1 cellular context compared by ENCODE assay signal in genomic region chr1:152167835-152168534, GRCh38.
TF ChIP-seq lines count a peak whose summit lies in the region.

No MANE protein-coding gene starts in this region.

TF ChIP-seq in K562, 482 proteins besides CTCF, POLR2A, EP300 and RAD21:
- TF ChIP-seq MAFF (IDR thresholded peaks at IDR 0.05; ENCODE audit: low read length), result peak; percentile 79
- 0 out of 2 replicates have a peak, but pooled peaks have one; percentile 14 for TF ChIP-seq ATF3 (IDR thresholded peaks at IDR 0.05)
- TF ChIP-seq ATF3 (CRISPR knock-in tag; conservative IDR thresholded peaks at IDR 0.05), result no peak
- peak; percentile 89 for TF ChIP-seq NFE2 (IDR thresholded peaks at IDR 0.05; ENCODE audit: low read depth)
- TF ChIP-seq MAFG (tag; conservative IDR thresholded peaks at IDR 0.05), result peak; percentile 98
- peak; percentile 42; the same call in 1 of the 2 replicates for TF ChIP-seq MAFK (IDR thresholded peaks at IDR 0.05; ENCODE audit: low read length)
- no peak for TF ChIP-seq CEBPG (CRISPR knock-in tag; IDR thresholded peaks at IDR 0.05)
- TF ChIP-seq CEBPG (tag; conservative IDR thresholded peaks at IDR 0.05 in 1 of 2, IDR thresholded peaks at IDR 0.05 in 1 of 2), result peak in 1 of 2 experiments; percentile 51; a peak in 1 of 4 replicates
- TF ChIP-seq CEBPB (tag; IDR thresholded peaks at IDR 0.05), result peak; percentile 39
- peak; percentile 49 for TF ChIP-seq NFE2L1 (tag; IDR thresholded peaks at IDR 0.05; ENCODE audit: borderline replicate concordance, low read depth)
- TF ChIP-seq KLF1 (tag; IDR thresholded peaks at IDR 0.05), result no peak
- peak; percentile 20; the same call in 1 of the 2 replicates for TF ChIP-seq MGA (IDR thresholded peaks at IDR 0.05)
- peak; percentile 85 for TF ChIP-seq SOX6 (IDR thresholded peaks at IDR 0.05)
- peak; percentile 95 for TF ChIP-seq ZNF316 (IDR thresholded peaks at IDR 0.05)
- TF ChIP-seq HDAC2 (IDR thresholded peaks at IDR 0.05), result no peak
- no peak for TF ChIP-seq SMARCE1 (IDR thresholded peaks at IDR 0.05)
- TF ChIP-seq ZNF668 (CRISPR knock-in tag; IDR thresholded peaks at IDR 0.05), result no peak
- TF ChIP-seq L3MBTL2 (IDR thresholded peaks at IDR 0.05), result peak; percentile 86
- 0 out of 4 replicates have a peak, but pooled peaks of 1 of the 2 experiments have one; percentile 28 for TF ChIP-seq TEAD1 (CRISPR knock-in tag; IDR thresholded peaks at IDR 0.05)
- peak; percentile 80; the same call in 1 of the 2 replicates for TF ChIP-seq TCF7 (IDR thresholded peaks at IDR 0.05; ENCODE audit: borderline replicate concordance)
- peak; percentile 29; the same call in 1 of the 2 replicates for TF ChIP-seq CTBP1 (IDR thresholded peaks at IDR 0.05; ENCODE audit: borderline replicate concordance)
- TF ChIP-seq USF1 (CRISPR knock-in tag; IDR thresholded peaks at IDR 0.05), result no peak
- peak; percentile 92 for TF ChIP-seq BACH1 (tag; IDR thresholded peaks at IDR 0.05)
- TF ChIP-seq PTTG1 (tag; IDR thresholded peaks at IDR 0.05; ENCODE audit: low read depth), result no peak
- no peak for TF ChIP-seq GTF2F1 (IDR thresholded peaks at IDR 0.05; ENCODE audit: low read depth, low read length)
- TF ChIP-seq C11orf30 (IDR thresholded peaks at IDR 0.05; ENCODE audit: low read depth), result peak; percentile 87
- TF ChIP-seq FOSL1 (tag; conservative IDR thresholded peaks at IDR 0.05), result peak; percentile 50; the same call in 1 of the 2 replicates
- TF ChIP-seq LEF1 (IDR thresholded peaks at IDR 0.05), result peak; percentile 53; the same call in 1 of the 2 replicates
- TF ChIP-seq ZNF121 (CRISPR knock-in tag; conservative IDR thresholded peaks at IDR 0.05), result no peak
- TF ChIP-seq DPF2 (IDR thresholded peaks at IDR 0.05), result 0 out of 2 replicates have a peak, but pooled peaks have one; percentile 13
